ENCODE assay signal across 1 cellular context in the genomic region with DNA sequence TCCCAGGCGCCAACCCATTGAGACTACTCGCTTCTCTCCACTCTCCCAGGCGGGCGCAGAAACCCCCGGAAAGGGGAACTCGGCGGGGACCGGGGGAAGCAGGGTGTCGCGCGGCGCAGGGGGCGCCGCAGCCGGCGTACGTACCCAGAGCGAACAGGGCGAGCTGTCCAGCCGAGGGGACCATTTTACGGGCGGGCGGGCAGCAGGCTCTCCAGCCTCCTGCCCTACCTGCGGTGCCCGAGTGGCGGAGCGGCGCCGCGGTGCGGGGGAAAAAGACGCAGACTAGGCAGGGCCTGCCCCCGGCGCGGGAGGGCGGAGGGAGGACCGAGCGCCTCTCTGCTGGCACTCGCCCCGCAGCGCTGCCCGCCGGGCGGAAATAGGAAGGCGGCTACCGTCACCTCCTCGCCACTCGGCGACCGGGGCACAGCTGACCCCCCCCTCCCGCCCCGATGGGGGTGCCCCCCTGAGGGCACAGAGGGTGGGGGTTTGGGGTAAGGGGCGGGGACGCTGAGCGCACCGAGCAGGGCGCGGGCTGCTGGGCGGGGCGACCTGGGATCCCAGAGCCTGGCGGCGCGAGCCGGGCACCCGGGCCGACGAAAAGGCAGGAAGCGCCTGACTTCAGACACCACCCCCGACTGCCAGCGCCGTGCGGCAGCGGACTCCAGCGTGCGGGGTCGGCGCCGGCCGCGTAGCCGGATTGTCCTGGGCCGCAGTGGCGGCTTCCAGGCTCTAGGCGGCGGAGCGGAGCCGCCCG.
TF ChIP-seq lines count a peak whose summit lies in the region.

TGFA (minus strand) TSS at position 243 of the 754 bp plus-strand sequence; CDS start at position 184, 59 bp downstream.

TF ChIP-seq in HCT116, 20 proteins besides CTCF, POLR2A, EP300 and RAD21 (continued from another document):
- TF ChIP-seq EZH2phosphoT487 (IDR thresholded peaks at IDR 0.05; ENCODE audit: borderline replicate concordance) (no peak), TCF7L2 (IDR thresholded peaks at IDR 0.05; ENCODE audit: borderline replicate concordance, extremely low read depth, insufficient read depth, insufficient read length) (peak; percentile 85), EGR1 (IDR thresholded peaks at IDR 0.05; ENCODE audit: low read depth) (peak; percentile 56), SRF (IDR thresholded peaks at IDR 0.05; ENCODE audit: low read depth) (no peak)
- TF ChIP-seq, protein P1, sequence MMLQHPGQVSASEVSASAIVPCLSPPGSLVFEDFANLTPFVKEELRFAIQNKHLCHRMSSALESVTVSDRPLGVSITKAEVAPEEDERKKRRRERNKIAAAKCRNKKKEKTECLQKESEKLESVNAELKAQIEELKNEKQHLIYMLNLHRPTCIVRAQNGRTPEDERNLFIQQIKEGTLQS (IDR thresholded peaks at IDR 0.05): no peak
